ENCODE assay signal across 1 cellular context in the genomic region with DNA sequence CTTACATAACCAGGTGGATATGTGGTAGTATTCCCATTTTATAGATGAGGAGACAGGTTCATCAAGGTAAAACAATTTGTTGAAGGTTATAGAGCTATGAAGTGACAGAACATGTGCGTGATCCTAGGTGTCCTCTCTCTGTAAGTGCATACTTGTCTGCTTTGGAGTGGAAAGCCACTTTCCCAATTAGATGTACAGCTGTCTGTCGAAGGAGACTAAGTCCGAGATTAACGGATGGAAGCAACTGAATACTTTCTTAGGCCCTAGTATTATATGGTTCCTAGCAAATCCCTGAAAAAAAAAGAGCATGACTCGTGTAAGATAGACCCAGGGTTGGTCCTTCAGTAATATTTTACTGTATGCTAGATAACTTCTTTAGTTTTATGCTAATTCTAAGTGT.
A peak's percentile ranks its signal among the peaks of the same experiment; 100 is the strongest.
TF ChIP-seq lines count a peak whose summit lies in the region.

No MANE protein-coding gene starts in this region.

TF ChIP-seq in HepG2, 621 proteins besides CTCF, POLR2A, EP300 and RAD21:
- TF ChIP-seq ZNF629 (CRISPR knock-in tag; conservative IDR thresholded peaks at IDR 0.05): peak; percentile 48; the same call in 1 of the 2 replicates
- TF ChIP-seq, protein P1, sequence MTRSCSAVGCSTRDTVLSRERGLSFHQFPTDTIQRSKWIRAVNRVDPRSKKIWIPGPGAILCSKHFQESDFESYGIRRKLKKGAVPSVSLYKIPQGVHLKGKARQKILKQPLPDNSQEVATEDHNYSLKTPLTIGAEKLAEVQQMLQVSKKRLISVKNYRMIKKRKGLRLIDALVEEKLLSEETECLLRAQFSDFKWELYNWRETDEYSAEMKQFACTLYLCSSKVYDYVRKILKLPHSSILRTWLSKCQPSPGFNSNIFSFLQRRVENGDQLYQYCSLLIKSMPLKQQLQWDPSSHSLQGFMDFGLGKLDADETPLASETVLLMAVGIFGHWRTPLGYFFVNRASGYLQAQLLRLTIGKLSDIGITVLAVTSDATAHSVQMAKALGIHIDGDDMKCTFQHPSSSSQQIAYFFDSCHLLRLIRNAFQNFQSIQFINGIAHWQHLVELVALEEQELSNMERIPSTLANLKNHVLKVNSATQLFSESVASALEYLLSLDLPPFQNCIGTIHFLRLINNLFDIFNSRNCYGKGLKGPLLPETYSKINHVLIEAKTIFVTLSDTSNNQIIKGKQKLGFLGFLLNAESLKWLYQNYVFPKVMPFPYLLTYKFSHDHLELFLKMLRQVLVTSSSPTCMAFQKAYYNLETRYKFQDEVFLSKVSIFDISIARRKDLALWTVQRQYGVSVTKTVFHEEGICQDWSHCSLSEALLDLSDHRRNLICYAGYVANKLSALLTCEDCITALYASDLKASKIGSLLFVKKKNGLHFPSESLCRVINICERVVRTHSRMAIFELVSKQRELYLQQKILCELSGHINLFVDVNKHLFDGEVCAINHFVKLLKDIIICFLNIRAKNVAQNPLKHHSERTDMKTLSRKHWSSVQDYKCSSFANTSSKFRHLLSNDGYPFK (CRISPR knock-in tag; IDR thresholded peaks at IDR 0.05; ENCODE audit: borderline replicate concordance): no peak
